In the genomic region with DNA sequence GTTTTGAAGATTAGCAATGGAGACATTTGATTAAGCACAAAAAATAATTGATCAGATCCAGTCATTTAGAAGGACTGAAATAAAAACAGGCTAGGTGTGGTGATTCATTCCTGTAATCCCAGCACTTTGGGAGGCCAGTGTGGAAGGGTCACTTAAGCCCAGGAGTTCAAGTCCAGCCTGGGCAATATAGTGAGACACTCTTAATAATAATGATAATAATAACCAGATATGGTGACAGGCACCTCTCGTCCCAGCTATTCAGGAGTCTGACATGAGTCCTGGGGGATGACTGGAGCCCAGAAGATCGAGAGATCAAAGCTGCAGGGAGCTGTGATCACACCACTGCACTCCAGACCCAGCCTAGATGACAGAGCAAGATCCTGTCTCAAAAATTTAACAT, we compare ENCODE assay signal across 2 cellular contexts.
TF ChIP-seq lines count a peak whose summit lies in the region.

No MANE protein-coding gene starts in this region.

TF ChIP-seq in HepG2, 621 proteins besides CTCF, POLR2A, EP300 and RAD21:
- TF ChIP-seq ZNF234 (CRISPR knock-in tag; conservative IDR thresholded peaks at IDR 0.05), result no peak
- TF ChIP-seq NCOR1 (IDR thresholded peaks at IDR 0.05; ENCODE audit: borderline replicate concordance, low read length), result no peak
- TF ChIP-seq FOSL1 (CRISPR knock-in tag; IDR thresholded peaks at IDR 0.05; ENCODE audit: borderline replicate concordance), result no peak
- TF ChIP-seq ZNF207 (IDR thresholded peaks at IDR 0.05; ENCODE audit: borderline replicate concordance), result no peak
- TF ChIP-seq, protein P1, sequence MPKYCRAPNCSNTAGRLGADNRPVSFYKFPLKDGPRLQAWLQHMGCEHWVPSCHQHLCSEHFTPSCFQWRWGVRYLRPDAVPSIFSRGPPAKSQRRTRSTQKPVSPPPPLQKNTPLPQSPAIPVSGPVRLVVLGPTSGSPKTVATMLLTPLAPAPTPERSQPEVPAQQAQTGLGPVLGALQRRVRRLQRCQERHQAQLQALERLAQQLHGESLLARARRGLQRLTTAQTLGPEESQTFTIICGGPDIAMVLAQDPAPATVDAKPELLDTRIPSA (CRISPR knock-in tag; IDR thresholded peaks at IDR 0.05; ENCODE audit: borderline replicate concordance), result no peak
- TF ChIP-seq TBL1XR1 (IDR thresholded peaks at IDR 0.05; ENCODE audit: borderline replicate concordance, low read length, partially characterized antibody), result no peak
- TF ChIP-seq ZC3H4 (CRISPR knock-in tag; IDR thresholded peaks at IDR 0.05; ENCODE audit: borderline replicate concordance), result no peak
- no peak for TF ChIP-seq ETV5 (CRISPR knock-in tag; IDR thresholded peaks at IDR 0.05; ENCODE audit: borderline replicate concordance)
- TF ChIP-seq ZNF121 (CRISPR knock-in tag; IDR thresholded peaks at IDR 0.05), result peak; percentile 97
- no peak for TF ChIP-seq KDM6A (CRISPR knock-in tag; IDR thresholded peaks at IDR 0.05; ENCODE audit: low read depth)
- TF ChIP-seq ZNF33A (CRISPR knock-in tag; IDR thresholded peaks at IDR 0.05; ENCODE audit: borderline replicate concordance), result no peak
- TF ChIP-seq, protein P2, sequence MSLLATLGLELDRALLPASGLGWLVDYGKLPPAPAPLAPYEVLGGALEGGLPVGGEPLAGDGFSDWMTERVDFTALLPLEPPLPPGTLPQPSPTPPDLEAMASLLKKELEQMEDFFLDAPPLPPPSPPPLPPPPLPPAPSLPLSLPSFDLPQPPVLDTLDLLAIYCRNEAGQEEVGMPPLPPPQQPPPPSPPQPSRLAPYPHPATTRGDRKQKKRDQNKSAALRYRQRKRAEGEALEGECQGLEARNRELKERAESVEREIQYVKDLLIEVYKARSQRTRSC (CRISPR knock-in tag; IDR thresholded peaks at IDR 0.05; ENCODE audit: low read depth), result no peak
- 0 out of 2 replicates have a peak, but pooled peaks have one; percentile 36 for TF ChIP-seq ZMYM3 (CRISPR knock-in tag; IDR thresholded peaks at IDR 0.05)
- TF ChIP-seq, protein P3, sequence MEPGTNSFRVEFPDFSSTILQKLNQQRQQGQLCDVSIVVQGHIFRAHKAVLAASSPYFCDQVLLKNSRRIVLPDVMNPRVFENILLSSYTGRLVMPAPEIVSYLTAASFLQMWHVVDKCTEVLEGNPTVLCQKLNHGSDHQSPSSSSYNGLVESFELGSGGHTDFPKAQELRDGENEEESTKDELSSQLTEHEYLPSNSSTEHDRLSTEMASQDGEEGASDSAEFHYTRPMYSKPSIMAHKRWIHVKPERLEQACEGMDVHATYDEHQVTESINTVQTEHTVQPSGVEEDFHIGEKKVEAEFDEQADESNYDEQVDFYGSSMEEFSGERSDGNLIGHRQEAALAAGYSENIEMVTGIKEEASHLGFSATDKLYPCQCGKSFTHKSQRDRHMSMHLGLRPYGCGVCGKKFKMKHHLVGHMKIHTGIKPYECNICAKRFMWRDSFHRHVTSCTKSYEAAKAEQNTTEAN (CRISPR knock-in tag; conservative IDR thresholded peaks at IDR 0.05), result no peak
- TF ChIP-seq ZNF660 (CRISPR knock-in tag; IDR thresholded peaks at IDR 0.05; ENCODE audit: borderline replicate concordance, low read depth), result no peak
- TF ChIP-seq, protein P4, sequence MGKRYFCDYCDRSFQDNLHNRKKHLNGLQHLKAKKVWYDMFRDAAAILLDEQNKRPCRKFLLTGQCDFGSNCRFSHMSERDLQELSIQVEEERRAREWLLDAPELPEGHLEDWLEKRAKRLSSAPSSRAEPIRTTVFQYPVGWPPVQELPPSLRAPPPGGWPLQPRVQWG (CRISPR knock-in tag; IDR thresholded peaks at IDR 0.05; ENCODE audit: borderline replicate concordance, low read depth), result no peak
- TF ChIP-seq CREB1 (IDR thresholded peaks at IDR 0.05), result no peak
- TF ChIP-seq CREB1 (CRISPR knock-in tag; IDR thresholded peaks at IDR 0.05), result 0 out of 2 replicates have a peak, but pooled peaks have one; percentile 9
- no peak for TF ChIP-seq SKI (IDR thresholded peaks at IDR 0.05; ENCODE audit: partially characterized antibody)
- TF ChIP-seq HDAC1 (CRISPR knock-in tag; IDR thresholded peaks at IDR 0.05), result 0 out of 2 replicates have a peak, but pooled peaks have one; percentile 15
- 0 out of 4 replicates have a peak, but pooled peaks of 1 of the 2 experiments have one; percentile 3 for TF ChIP-seq KLF16 (CRISPR knock-in tag; IDR thresholded peaks at IDR 0.05)
- TF ChIP-seq HNRNPK (IDR thresholded peaks at IDR 0.05; ENCODE audit: low read depth, low read length, poor library complexity, severe bottlenecking), result peak; percentile 37

TF ChIP-seq in K562, 482 proteins besides CTCF, POLR2A, EP300 and RAD21:
- TF ChIP-seq NFE2 (IDR thresholded peaks at IDR 0.05; ENCODE audit: low read depth) (0 out of 2 replicates have a peak, but pooled peaks have one; percentile 6), RCOR1 (IDR thresholded peaks at IDR 0.05; ENCODE audit: borderline replicate concordance in 1 of 2, low read depth in 2 of 2, low read length in 2 of 2) (no peak)
TF ChIP-seq in K562: peak in this region for 1.
